19 cellular contexts compared by ENCODE assay signal in genomic region chr3:123778525-123778924, GRCh38.
A peak's percentile ranks its signal among the peaks of the same experiment; 100 is the strongest.
DNase-seq lines count a peak whose midpoint lies in the region; ATAC-seq and TF ChIP-seq lines count a peak whose summit lies in the region.
"Had no signal": no experiment of that assay in that cellular context is flagged by ENCODE, and none has a peak within 500 bp of the region (broad histone marks: within the 10 kb centered on the region; RNA-seq: fewer than 3 reads in every experiment).

No MANE protein-coding gene starts in this region.

- H3K27me3 ChIP-seq in body of pancreas (no peaks in the 10 kb centered on the region), rectal smooth muscle tissue (ENCODE audit: control insufficient read depth, insufficient read depth, low read length) (no peaks in the 10 kb centered on the region), transverse colon (no peaks in the 10 kb centered on the region)
- H3K27me3 ChIP-seq: BLaER1 treated with 17β-estradiol and CSF1 and Interleukin-3, amounts not matched to agents 10 nM and 100 nM had no signal

- WGBS in body of pancreas, 2 donors: 75 to 77% methylated on average over 5 to 7 of the region's 7 CpGs
- 86 to 100% methylated on average over 1 to 7 of the region's 7 CpGs for WGBS in transverse colon (ENCODE audit: low coverage in 1 of 2), 2 donors

- no peak for ATAC-seq in body of pancreas
- ATAC-seq: HCT116 had no signal

- H3K9me3 ChIP-seq in body of pancreas (no peaks in the 10 kb centered on the region), transverse colon (no peaks in the 10 kb centered on the region)
- H3K9me3 ChIP-seq: BLaER1 treated with 17β-estradiol and CSF1 and Interleukin-3, amounts not matched to agents 10 nM and 100 nM; Caco-2 had no signal

- no peaks in the 10 kb centered on the region for H3K36me3 ChIP-seq in body of pancreas (replicated peaks in 1 of 2; ENCODE audit: insufficient read depth in 1 of 2, low read depth in 2 of 2)
- H3K36me3 ChIP-seq in rectal smooth muscle tissue (ENCODE audit: control insufficient read depth, insufficient read depth, low read length): no peaks in the 10 kb centered on the region
- no peaks in the 10 kb centered on the region for H3K36me3 ChIP-seq in transverse colon

- H3K4me3 ChIP-seq in body of pancreas (no peak overlapping the region), rectal smooth muscle tissue (ENCODE audit: low read length) (no peak overlapping the region), transverse colon (no peak overlapping the region)
- H3K4me3 ChIP-seq: BLaER1 treated with 17β-estradiol and CSF1 and Interleukin-3, amounts not matched to agents 10 nM and 100 nM had no signal

- intact Hi-C loops in body of pancreas (cut with DNase I) (no loop called here), transverse colon (cut with DNase I; ENCODE audit: low total_unique reads) (no loop called here)

- H3K4me1 ChIP-seq in body of pancreas: peaks cover 17% of the 10 kb centered on the region
- peaks cover 36% of the 10 kb centered on the region for H3K4me1 ChIP-seq in rectal smooth muscle tissue (ENCODE audit: control insufficient read depth, insufficient read depth, low read length)
- peaks cover 7 to 49% (median 29%) of the 10 kb centered on the region in 4 donors for H3K4me1 ChIP-seq in transverse colon

- TF ChIP-seq CTCF in body of pancreas (IDR thresholded peaks at IDR 0.05): no peak
- TF ChIP-seq CTCF in transverse colon (IDR thresholded peaks at IDR 0.05): no peak

- H3K9ac ChIP-seq in rectal smooth muscle tissue (ENCODE audit: low read length): no peak overlapping the region
- H3K9ac ChIP-seq: BLaER1 treated with 17β-estradiol and CSF1 and Interleukin-3, amounts not matched to agents 10 nM and 100 nM had no signal

- TF ChIP-seq POLR2A in body of pancreas (IDR thresholded peaks at IDR 0.05) (no peak), transverse colon (IDR thresholded peaks at IDR 0.05) (no peak)

- TF ChIP-seq EP300 in transverse colon (IDR thresholded peaks at IDR 0.05; ENCODE audit: low read depth): no peak

- DNase-seq in body of pancreas: no peak
- peak; percentile 27 for DNase-seq in medulla oblongata (ENCODE audit: extremely low spot score)
- no peak for DNase-seq in transverse colon
- DNase-seq in HK-2 (ENCODE audit: unreplicated experiment): no peak
- no peak for DNase-seq in SKM-1 treated with dmso at 0.1 percent for 144 hours (lab: John Stamatoyannopoulos, UW; ENCODE audit: unreplicated experiment)
- no peak for DNase-seq in NCI-H510A (lab: John Stamatoyannopoulos, UW)
- no peak for DNase-seq in DMS114 treated with DMSO at 0.1 percent for 48 hours (lab: John Stamatoyannopoulos, UW; ENCODE audit: unreplicated experiment)
- DNase-seq: Caco-2; CD4-positive, alpha-beta memory T cell; DMS 273 treated with DMSO at 0.1 percent for 48 hours; GDM1; Kasumi-1; NCI-H1417; NCI-H187; NCI-H526 treated with DMSO at 0.1 percent for 48 hours; Right ventricle myocardium superior had no signal

- in situ Hi-C loops in transverse colon (cut with MboI; ENCODE audit: low pct_ligation_motif_present in 1 of 4, low pct_unique_long_range_greater_than_20kb in 1 of 4, low sequenced_read_pairs in 3 of 4): no loop called here

- H3K27ac ChIP-seq in body of pancreas (peak overlapping the region; percentile 19 to 74 (median 68)), rectal smooth muscle tissue (ENCODE audit: low read depth, low read length) (peak overlapping the region; percentile 71), transverse colon (peak overlapping the region; percentile 18 to 87 (median 56))
- H3K27ac ChIP-seq: BLaER1 treated with 17β-estradiol and CSF1 and Interleukin-3, amounts not matched to agents 10 nM and 100 nM had no signal
